Comparison of ENCODE assay signal across 1 cellular context in the genomic region with DNA sequence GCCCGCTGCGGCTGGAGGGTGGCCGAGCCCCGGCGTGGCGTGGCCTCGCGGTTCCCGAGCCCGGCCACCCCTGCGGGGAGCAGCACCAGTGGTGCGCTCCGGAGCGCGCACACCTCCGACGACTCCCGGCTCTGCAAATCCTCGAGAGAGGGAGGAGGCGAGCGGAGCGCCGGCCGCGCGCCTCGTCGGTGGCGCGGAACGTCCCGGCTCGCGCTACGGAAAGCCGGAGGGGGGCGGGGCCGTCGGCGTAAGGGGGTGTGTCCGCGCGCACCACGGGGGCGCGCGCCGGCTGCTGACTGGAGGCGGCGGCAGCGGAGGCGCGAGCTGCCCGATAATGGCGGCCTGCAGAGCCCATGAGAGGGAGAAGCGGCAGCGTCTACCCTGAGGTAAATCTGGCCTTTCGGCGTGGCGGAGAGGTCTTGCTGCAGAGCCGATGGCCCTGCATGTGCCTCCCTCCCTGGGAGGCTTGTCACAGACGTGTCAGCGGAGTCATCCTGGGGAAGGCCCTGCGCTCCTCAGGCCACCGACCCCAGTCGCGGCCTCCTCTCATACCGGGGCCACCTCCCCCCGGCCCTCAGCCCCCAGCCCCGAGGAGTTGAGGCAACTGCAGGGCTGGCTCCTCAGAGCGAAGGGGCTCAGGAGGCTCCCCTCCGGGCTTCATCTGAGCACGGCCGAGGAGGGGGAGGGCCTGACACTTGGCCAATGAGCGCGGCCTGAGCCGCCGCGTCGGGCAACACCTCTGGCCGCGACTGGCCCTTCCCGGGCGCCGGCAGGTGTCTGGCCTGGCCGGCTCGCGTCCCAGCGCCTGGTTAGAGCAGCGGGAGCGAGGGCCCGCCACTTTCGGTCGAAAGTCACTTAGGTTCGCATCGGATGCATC.
TF ChIP-seq lines count a peak whose summit lies in the region.

A gene (plus strand): TSS at position 295 of the 877 bp plus-strand sequence. CDS start 2,485 bp downstream, outside the sequence.

TF ChIP-seq in GM12878, 131 proteins besides CTCF, POLR2A, EP300 and RAD21 (continued from another document and continues in another):
- TF ChIP-seq YY1 (IDR thresholded peaks at IDR 0.05; ENCODE audit: low read depth, low read length), result peak; percentile 98
- TF ChIP-seq POLR2AphosphoS2 (IDR thresholded peaks at IDR 0.05; ENCODE audit: low read depth, low read length), result no peak
- no peak for TF ChIP-seq YBX1 (IDR thresholded peaks at IDR 0.05)
- TF ChIP-seq SIX5 (IDR thresholded peaks at IDR 0.05; ENCODE audit: low read depth, low read length, severe bottlenecking), result peak; percentile 14
- TF ChIP-seq MTA3 (IDR thresholded peaks at IDR 0.05; ENCODE audit: borderline replicate concordance, low read length), result no peak
- peak; percentile 75 for TF ChIP-seq BACH1 (IDR thresholded peaks at IDR 0.05; ENCODE audit: borderline replicate concordance)
- no peak for TF ChIP-seq PAX8 (IDR thresholded peaks at IDR 0.05)
- no peak for TF ChIP-seq NFYA (IDR thresholded peaks at IDR 0.05; ENCODE audit: borderline replicate concordance, low read depth, low read length)
- TF ChIP-seq, protein P1, sequence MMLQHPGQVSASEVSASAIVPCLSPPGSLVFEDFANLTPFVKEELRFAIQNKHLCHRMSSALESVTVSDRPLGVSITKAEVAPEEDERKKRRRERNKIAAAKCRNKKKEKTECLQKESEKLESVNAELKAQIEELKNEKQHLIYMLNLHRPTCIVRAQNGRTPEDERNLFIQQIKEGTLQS (IDR thresholded peaks at IDR 0.05; ENCODE audit: borderline replicate concordance, extremely low read depth, low read depth, low read length), result peak; percentile 43; the same call in 1 of the 2 replicates
- TF ChIP-seq CREM (IDR thresholded peaks at IDR 0.05; ENCODE audit: low read depth), result 0 out of 2 replicates have a peak, but pooled peaks have one; percentile 48
- TF ChIP-seq, protein P2, sequence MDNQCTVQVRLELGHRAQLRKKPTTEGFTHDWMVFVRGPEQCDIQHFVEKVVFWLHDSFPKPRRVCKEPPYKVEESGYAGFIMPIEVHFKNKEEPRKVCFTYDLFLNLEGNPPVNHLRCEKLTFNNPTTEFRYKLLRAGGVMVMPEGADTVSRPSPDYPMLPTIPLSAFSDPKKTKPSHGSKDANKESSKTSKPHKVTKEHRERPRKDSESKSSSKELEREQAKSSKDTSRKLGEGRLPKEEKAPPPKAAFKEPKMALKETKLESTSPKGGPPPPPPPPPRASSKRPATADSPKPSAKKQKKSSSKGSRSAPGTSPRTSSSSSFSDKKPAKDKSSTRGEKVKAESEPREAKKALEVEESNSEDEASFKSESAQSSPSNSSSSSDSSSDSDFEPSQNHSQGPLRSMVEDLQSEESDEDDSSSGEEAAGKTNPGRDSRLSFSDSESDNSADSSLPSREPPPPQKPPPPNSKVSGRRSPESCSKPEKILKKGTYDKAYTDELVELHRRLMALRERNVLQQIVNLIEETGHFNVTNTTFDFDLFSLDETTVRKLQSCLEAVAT (IDR thresholded peaks at IDR 0.05), result no peak
- 0 out of 2 replicates have a peak, but pooled peaks have one; percentile 4 for TF ChIP-seq ESRRA (IDR thresholded peaks at IDR 0.05; ENCODE audit: low read length)
- TF ChIP-seq CBX3 (IDR thresholded peaks at IDR 0.05; ENCODE audit: borderline replicate concordance, low read depth), result no peak
- TF ChIP-seq SP1 (IDR thresholded peaks at IDR 0.05; ENCODE audit: low read depth, low read length), result peak; percentile 85
- TF ChIP-seq ZNF207 (IDR thresholded peaks at IDR 0.05; ENCODE audit: borderline replicate concordance), result peak; percentile 79; the same call in 1 of the 2 replicates
- no peak for TF ChIP-seq SMAD5 (IDR thresholded peaks at IDR 0.05; ENCODE audit: low read depth)
- peak; percentile 45; the same call in 1 of the 2 replicates for TF ChIP-seq PML (IDR thresholded peaks at IDR 0.05; ENCODE audit: low read length)
- TF ChIP-seq SIN3A (IDR thresholded peaks at IDR 0.05; ENCODE audit: low read depth, low read length), result peak; percentile 65; the same call in 1 of the 2 replicates
- TF ChIP-seq, protein P3, sequence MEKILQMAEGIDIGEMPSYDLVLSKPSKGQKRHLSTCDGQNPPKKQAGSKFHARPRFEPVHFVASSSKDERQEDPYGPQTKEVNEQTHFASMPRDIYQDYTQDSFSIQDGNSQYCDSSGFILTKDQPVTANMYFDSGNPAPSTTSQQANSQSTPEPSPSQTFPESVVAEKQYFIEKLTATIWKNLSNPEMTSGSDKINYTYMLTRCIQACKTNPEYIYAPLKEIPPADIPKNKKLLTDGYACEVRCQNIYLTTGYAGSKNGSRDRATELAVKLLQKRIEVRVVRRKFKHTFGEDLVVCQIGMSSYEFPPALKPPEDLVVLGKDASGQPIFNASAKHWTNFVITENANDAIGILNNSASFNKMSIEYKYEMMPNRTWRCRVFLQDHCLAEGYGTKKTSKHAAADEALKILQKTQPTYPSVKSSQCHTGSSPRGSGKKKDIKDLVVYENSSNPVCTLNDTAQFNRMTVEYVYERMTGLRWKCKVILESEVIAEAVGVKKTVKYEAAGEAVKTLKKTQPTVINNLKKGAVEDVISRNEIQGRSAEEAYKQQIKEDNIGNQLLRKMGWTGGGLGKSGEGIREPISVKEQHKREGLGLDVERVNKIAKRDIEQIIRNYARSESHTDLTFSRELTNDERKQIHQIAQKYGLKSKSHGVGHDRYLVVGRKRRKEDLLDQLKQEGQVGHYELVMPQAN (conservative IDR thresholded peaks at IDR 0.05), result peak; percentile 91
- TF ChIP-seq, protein P4, sequence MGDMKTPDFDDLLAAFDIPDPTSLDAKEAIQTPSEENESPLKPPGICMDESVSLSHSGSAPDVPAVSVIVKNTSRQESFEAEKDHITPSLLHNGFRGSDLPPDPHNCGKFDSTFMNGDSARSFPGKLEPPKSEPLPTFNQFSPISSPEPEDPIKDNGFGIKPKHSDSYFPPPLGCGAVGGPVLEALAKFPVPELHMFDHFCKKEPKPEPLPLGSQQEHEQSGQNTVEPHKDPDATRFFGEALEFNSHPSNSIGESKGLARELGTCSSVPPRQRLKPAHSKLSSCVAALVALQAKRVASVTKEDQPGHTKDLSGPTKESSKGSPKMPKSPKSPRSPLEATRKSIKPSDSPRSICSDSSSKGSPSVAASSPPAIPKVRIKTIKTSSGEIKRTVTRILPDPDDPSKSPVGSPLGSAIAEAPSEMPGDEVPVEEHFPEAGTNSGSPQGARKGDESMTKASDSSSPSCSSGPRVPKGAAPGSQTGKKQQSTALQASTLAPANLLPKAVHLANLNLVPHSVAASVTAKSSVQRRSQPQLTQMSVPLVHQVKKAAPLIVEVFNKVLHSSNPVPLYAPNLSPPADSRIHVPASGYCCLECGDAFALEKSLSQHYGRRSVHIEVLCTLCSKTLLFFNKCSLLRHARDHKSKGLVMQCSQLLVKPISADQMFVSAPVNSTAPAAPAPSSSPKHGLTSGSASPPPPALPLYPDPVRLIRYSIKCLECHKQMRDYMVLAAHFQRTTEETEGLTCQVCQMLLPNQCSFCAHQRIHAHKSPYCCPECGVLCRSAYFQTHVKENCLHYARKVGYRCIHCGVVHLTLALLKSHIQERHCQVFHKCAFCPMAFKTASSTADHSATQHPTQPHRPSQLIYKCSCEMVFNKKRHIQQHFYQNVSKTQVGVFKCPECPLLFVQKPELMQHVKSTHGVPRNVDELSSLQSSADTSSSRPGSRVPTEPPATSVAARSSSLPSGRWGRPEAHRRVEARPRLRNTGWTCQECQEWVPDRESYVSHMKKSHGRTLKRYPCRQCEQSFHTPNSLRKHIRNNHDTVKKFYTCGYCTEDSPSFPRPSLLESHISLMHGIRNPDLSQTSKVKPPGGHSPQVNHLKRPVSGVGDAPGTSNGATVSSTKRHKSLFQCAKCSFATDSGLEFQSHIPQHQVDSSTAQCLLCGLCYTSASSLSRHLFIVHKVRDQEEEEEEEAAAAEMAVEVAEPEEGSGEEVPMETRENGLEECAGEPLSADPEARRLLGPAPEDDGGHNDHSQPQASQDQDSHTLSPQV (IDR thresholded peaks at IDR 0.05), result 0 out of 2 replicates have a peak, but pooled peaks have one; percentile 6
- TF ChIP-seq CBX5 (IDR thresholded peaks at IDR 0.05; ENCODE audit: low read depth), result no peak
- 0 out of 2 replicates have a peak, but pooled peaks have one; percentile 24 for TF ChIP-seq IRF4 (IDR thresholded peaks at IDR 0.05; ENCODE audit: low read depth, low read length)
- peak; percentile 95 for TF ChIP-seq CHD1 (IDR thresholded peaks at IDR 0.05; ENCODE audit: low read depth, low read length)
- TF ChIP-seq BCL11A (IDR thresholded peaks at IDR 0.05; ENCODE audit: low read depth, low read length), result no peak
- TF ChIP-seq, protein P5, sequence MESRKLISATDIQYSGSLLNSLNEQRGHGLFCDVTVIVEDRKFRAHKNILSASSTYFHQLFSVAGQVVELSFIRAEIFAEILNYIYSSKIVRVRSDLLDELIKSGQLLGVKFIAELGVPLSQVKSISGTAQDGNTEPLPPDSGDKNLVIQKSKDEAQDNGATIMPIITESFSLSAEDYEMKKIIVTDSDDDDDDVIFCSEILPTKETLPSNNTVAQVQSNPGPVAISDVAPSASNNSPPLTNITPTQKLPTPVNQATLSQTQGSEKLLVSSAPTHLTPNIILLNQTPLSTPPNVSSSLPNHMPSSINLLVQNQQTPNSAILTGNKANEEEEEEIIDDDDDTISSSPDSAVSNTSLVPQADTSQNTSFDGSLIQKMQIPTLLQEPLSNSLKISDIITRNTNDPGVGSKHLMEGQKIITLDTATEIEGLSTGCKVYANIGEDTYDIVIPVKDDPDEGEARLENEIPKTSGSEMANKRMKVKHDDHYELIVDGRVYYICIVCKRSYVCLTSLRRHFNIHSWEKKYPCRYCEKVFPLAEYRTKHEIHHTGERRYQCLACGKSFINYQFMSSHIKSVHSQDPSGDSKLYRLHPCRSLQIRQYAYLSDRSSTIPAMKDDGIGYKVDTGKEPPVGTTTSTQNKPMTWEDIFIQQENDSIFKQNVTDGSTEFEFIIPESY (IDR thresholded peaks at IDR 0.05), result no peak
- no peak for TF ChIP-seq FOS (IDR thresholded peaks at IDR 0.05; ENCODE audit: borderline replicate concordance, extremely low read depth, insufficient read length)
- TF ChIP-seq GABPA (IDR thresholded peaks at IDR 0.05; ENCODE audit: low read depth), result no peak
- TF ChIP-seq CREB1 (IDR thresholded peaks at IDR 0.05; ENCODE audit: low read depth), result peak; percentile 58
- TF ChIP-seq NFIC (IDR thresholded peaks at IDR 0.05; ENCODE audit: low read depth, low read length), result no peak
- TF ChIP-seq, protein P6, sequence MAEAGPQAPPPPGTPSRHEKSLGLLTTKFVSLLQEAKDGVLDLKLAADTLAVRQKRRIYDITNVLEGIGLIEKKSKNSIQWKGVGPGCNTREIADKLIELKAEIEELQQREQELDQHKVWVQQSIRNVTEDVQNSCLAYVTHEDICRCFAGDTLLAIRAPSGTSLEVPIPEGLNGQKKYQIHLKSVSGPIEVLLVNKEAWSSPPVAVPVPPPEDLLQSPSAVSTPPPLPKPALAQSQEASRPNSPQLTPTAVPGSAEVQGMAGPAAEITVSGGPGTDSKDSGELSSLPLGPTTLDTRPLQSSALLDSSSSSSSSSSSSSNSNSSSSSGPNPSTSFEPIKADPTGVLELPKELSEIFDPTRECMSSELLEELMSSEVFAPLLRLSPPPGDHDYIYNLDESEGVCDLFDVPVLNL (IDR thresholded peaks at IDR 0.05; ENCODE audit: low read depth, low read length), result no peak; the same call in 1 of the 2 replicates
- TF ChIP-seq GATAD2B (conservative IDR thresholded peaks at IDR 0.05; ENCODE audit: low read depth), result peak; percentile 18; the same call in 1 of the 2 replicates
- no peak for TF ChIP-seq SPI1 (IDR thresholded peaks at IDR 0.05; ENCODE audit: borderline replicate concordance, insufficient read depth, low read depth, low read length)
- TF ChIP-seq NR2F1 (conservative IDR thresholded peaks at IDR 0.05), result no peak; the same call in 1 of the 2 replicates
- TF ChIP-seq TCF7 (IDR thresholded peaks at IDR 0.05; ENCODE audit: borderline replicate concordance), result no peak
- TF ChIP-seq RB1 (IDR thresholded peaks at IDR 0.05; ENCODE audit: borderline replicate concordance), result peak; percentile 92
- TF ChIP-seq SMARCA5 (IDR thresholded peaks at IDR 0.05), result no peak
- no peak for TF ChIP-seq KDM1A (IDR thresholded peaks at IDR 0.05; ENCODE audit: borderline replicate concordance)
- TF ChIP-seq BHLHE40 (IDR thresholded peaks at IDR 0.05; ENCODE audit: borderline replicate concordance in 1 of 2, low read depth in 2 of 2, low read length in 1 of 2), result peak; percentile 68 to 94
- TF ChIP-seq DPF2 (IDR thresholded peaks at IDR 0.05), result peak; percentile 12; the same call in 1 of the 2 replicates
- peak; percentile 89 for TF ChIP-seq TAF1 (IDR thresholded peaks at IDR 0.05; ENCODE audit: borderline replicate concordance, low read depth, low read length)
- TF ChIP-seq RFX5 (IDR thresholded peaks at IDR 0.05; ENCODE audit: low read depth, low read length), result 0 out of 2 replicates have a peak, but pooled peaks have one; percentile 70
- TF ChIP-seq POLR2AphosphoS5 (IDR thresholded peaks at IDR 0.05; ENCODE audit: low read length), result peak; percentile 68
- TF ChIP-seq IKZF1 (conservative IDR thresholded peaks at IDR 0.05), result peak; percentile 70
- TF ChIP-seq HDGF (IDR thresholded peaks at IDR 0.05), result peak; percentile 75; the same call in 1 of the 2 replicates
- TF ChIP-seq, protein P7, sequence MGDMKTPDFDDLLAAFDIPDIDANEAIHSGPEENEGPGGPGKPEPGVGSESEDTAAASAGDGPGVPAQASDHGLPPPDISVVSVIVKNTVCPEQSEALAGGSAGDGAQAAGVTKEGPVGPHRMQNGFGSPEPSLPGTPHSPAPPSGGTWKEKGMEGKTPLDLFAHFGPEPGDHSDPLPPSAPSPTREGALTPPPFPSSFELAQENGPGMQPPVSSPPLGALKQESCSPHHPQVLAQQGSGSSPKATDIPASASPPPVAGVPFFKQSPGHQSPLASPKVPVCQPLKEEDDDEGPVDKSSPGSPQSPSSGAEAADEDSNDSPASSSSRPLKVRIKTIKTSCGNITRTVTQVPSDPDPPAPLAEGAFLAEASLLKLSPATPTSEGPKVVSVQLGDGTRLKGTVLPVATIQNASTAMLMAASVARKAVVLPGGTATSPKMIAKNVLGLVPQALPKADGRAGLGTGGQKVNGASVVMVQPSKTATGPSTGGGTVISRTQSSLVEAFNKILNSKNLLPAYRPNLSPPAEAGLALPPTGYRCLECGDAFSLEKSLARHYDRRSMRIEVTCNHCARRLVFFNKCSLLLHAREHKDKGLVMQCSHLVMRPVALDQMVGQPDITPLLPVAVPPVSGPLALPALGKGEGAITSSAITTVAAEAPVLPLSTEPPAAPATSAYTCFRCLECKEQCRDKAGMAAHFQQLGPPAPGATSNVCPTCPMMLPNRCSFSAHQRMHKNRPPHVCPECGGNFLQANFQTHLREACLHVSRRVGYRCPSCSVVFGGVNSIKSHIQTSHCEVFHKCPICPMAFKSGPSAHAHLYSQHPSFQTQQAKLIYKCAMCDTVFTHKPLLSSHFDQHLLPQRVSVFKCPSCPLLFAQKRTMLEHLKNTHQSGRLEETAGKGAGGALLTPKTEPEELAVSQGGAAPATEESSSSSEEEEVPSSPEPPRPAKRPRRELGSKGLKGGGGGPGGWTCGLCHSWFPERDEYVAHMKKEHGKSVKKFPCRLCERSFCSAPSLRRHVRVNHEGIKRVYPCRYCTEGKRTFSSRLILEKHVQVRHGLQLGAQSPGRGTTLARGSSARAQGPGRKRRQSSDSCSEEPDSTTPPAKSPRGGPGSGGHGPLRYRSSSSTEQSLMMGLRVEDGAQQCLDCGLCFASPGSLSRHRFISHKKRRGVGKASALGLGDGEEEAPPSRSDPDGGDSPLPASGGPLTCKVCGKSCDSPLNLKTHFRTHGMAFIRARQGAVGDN (IDR thresholded peaks at IDR 0.05), result 0 out of 2 replicates have a peak, but pooled peaks have one; percentile 40
- peak; percentile 44 to 52; a peak in 2 of 3 replicates for TF ChIP-seq EGR1 (IDR thresholded peaks at IDR 0.05; ENCODE audit: borderline replicate concordance in 1 of 2, low read depth in 2 of 2, low read length in 2 of 2)
- TF ChIP-seq LARP7 (IDR thresholded peaks at IDR 0.05), result 0 out of 2 replicates have a peak, but pooled peaks have one; percentile 10
